Comparison of ENCODE assay signal across 24 cellular contexts in the genomic region with DNA sequence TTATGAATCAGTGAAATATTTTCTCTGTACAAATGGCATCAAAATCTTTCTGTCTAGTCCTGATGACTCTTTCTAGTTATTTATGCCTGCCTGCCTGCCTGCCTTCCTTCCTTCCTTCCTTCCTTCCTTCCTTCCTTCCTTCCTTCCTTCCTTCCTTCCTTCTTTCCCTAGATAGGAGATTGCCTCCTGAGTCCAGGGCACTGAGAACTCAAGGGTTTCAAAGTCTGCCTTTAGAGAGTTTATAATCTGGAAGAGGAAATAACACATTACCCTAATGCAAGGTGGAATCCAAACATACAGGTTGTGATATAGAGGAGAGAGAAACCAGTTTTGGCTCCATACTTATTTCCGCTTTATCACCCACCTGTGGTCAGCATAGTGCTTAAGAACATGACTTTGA.
"Had no signal": no experiment of that assay in that cellular context is flagged by ENCODE, and none has a peak within 500 bp of the region (broad histone marks: within the 10 kb centered on the region; RNA-seq: fewer than 3 reads in every experiment).

No MANE protein-coding gene starts in this region.

- ATAC-seq: effector memory CD8-positive, alpha-beta T cell; esophagus mucosa; foreskin keratinocyte; gastroesophageal sphincter; heart left ventricle; left lung; left ventricle myocardium superior; lower lobe of right lung; mucosa of descending colon; naive thymus-derived CD8-positive, alpha-beta T cell had no signal

- H2AFZ ChIP-seq: hepatocyte had no signal

- H3K36me3 ChIP-seq: colonic mucosa, gastroesophageal sphincter, heart left ventricle, left lung, lower lobe of right lung had no signal

- H3K27ac ChIP-seq: colonic mucosa, epithelial cell of prostate, foreskin keratinocyte, gastroesophageal sphincter, heart left ventricle, hepatocyte, left lung, lower lobe of right lung had no signal

- H3K4me1 ChIP-seq: colonic mucosa, gastroesophageal sphincter, heart left ventricle, left lung, lower lobe of right lung had no signal

- DNase-seq: colonic mucosa; cortex of kidney; effector CD8-positive, alpha-beta T cell; effector memory CD8-positive, alpha-beta T cell; endodermal cell; erythroblast; foreskin keratinocyte; heart left ventricle; hypothalamus; immature natural killer cell; islet precursor cell; kidney; kidney glomerular epithelial cell; left lung; left ventricle myocardium superior; lower lobe of right lung; mesenchymal stem cell; mucosa of descending colon; naive B cell; naive thymus-derived CD8-positive, alpha-beta T cell had no signal

- H3K27me3 ChIP-seq: foreskin keratinocyte, gastroesophageal sphincter, hepatocyte had no signal

- H3K4me3 ChIP-seq: colonic mucosa, gastroesophageal sphincter, heart left ventricle, hepatocyte, left lung, lower lobe of right lung, mucosa of descending colon had no signal

- H3K9me3 ChIP-seq: colonic mucosa, gastroesophageal sphincter, heart left ventricle, left lung, lower lobe of right lung, mucosa of descending colon had no signal

- H3K4me2 ChIP-seq: hepatocyte had no signal
